ENCODE assay signal across 1 cellular context in genomic region chr19:12665646-12666304, GRCh38.
TF ChIP-seq lines count a peak whose summit lies in the region.

No MANE protein-coding gene starts in this region.

TF ChIP-seq in HepG2, 621 proteins besides CTCF, POLR2A, EP300 and RAD21:
- TF ChIP-seq ZBTB10 (CRISPR knock-in tag; IDR thresholded peaks at IDR 0.05; ENCODE audit: borderline replicate concordance), result no peak
- no peak for TF ChIP-seq POGZ (CRISPR knock-in tag; IDR thresholded peaks at IDR 0.05)
- no peak for TF ChIP-seq ZNF329 (CRISPR knock-in tag; IDR thresholded peaks at IDR 0.05; ENCODE audit: low read depth)
- TF ChIP-seq KDM1A (CRISPR knock-in tag; IDR thresholded peaks at IDR 0.05), result 0 out of 2 replicates have a peak, but pooled peaks have one; percentile 53
- TF ChIP-seq ZNF629 (CRISPR knock-in tag; conservative IDR thresholded peaks at IDR 0.05), result peak; percentile 80
- no peak for TF ChIP-seq CENPBD1 (CRISPR knock-in tag; IDR thresholded peaks at IDR 0.05; ENCODE audit: borderline replicate concordance, low read depth)
- TF ChIP-seq ZNF879 (CRISPR knock-in tag; IDR thresholded peaks at IDR 0.05), result no peak
- TF ChIP-seq ZNF138 (CRISPR knock-in tag; IDR thresholded peaks at IDR 0.05; ENCODE audit: low read depth), result no peak
- TF ChIP-seq ZMYM3 (CRISPR knock-in tag; IDR thresholded peaks at IDR 0.05), result 0 out of 2 replicates have a peak, but pooled peaks have one; percentile 54
- no peak for TF ChIP-seq NR1H2 (CRISPR knock-in tag; IDR thresholded peaks at IDR 0.05; ENCODE audit: borderline replicate concordance, low read depth)
- no peak for TF ChIP-seq ZSCAN21 (CRISPR knock-in tag; IDR thresholded peaks at IDR 0.05; ENCODE audit: borderline replicate concordance)
- TF ChIP-seq ZNF383 (CRISPR knock-in tag; IDR thresholded peaks at IDR 0.05; ENCODE audit: borderline replicate concordance), result no peak
- TF ChIP-seq ZNF432 (CRISPR knock-in tag; IDR thresholded peaks at IDR 0.05; ENCODE audit: borderline replicate concordance), result no peak
- no peak for TF ChIP-seq RARG (CRISPR knock-in tag; IDR thresholded peaks at IDR 0.05; ENCODE audit: low read depth)
- TF ChIP-seq DMAP1 (CRISPR knock-in tag; IDR thresholded peaks at IDR 0.05), result no peak
- TF ChIP-seq RBFOX2 (IDR thresholded peaks at IDR 0.05; ENCODE audit: low read depth, low read length), result no peak
- TF ChIP-seq ZSCAN9 (CRISPR knock-in tag; IDR thresholded peaks at IDR 0.05; ENCODE audit: borderline replicate concordance), result no peak
- no peak for TF ChIP-seq ZNF597 (CRISPR knock-in tag; IDR thresholded peaks at IDR 0.05)
- TF ChIP-seq RBM22 (optimal IDR thresholded peaks at IDR 0.05; ENCODE audit: low read length), result no peak
- TF ChIP-seq RARA (CRISPR knock-in tag; IDR thresholded peaks at IDR 0.05), result no peak
- TF ChIP-seq MEIS2 (CRISPR knock-in tag; IDR thresholded peaks at IDR 0.05), result no peak
